ENCODE assay signal across 18 cellular contexts in the genomic region with DNA sequence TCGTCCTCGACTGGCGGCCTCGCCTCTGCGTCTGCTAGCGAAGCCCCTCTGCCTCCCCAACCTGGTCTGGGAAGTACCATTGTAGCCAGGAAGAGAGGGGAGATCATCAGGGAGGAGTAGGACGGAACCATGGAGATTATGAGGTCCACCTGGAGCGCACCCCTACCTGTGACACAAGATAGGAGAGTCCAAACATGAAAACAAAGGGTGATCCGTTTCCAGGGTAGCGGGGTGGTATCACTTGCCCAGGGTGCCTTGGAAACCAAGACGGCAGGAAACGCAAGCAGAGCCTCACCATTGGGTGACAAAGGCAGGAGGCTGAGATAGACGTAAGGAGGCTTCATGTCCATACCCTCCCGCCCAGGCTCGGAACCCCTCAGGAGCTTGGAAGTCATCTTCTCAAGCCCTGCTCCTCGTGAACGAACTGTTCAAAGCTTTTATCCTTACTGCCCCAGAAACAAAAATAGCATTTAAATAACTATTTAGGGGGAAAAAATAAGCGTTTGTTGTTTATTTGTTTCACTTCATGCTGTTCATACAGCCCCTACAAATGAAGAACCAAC. TPM values are rescaled to one million over a fixed set of nuclear protein-coding genes. Genes with fewer than 3 reads are reported as not detected.
"Had no signal": no experiment of that assay in that cellular context is flagged by ENCODE, and none has a peak within 500 bp of the region (broad histone marks: within the 10 kb centered on the region; RNA-seq: fewer than 3 reads in every experiment).

Gene TCP11X2 (minus strand): TSS at position 33 of the 563 bp plus-strand sequence.

RNA-seq across cellular contexts. Expression of gene TCP11X2, which starts in this region (rescaled TPM):
- total RNA-seq: activated B cell treated with CpG ODN at 0.5 μM for 24 hours; activated CD4-positive, alpha-beta memory T cell treated with anti-CD3 and anti-CD28 coated beads for 36 hours; activated CD4-positive, alpha-beta T cell treated with anti-CD3 and anti-CD28 coated beads, Interleukin-2, amount 10 ng/mL, durations not matched to agents 24 days and 14 days; activated CD8-positive, alpha-beta memory T cell treated with anti-CD3 and anti-CD28 coated beads for 36 hours; activated CD8-positive, alpha-beta T cell treated with anti-CD3 and anti-CD28 coated beads for 36 hours; activated naive CD4-positive, alpha-beta T cell treated with anti-CD3 and anti-CD28 coated beads for 36 hours; activated naive CD4-positive, alpha-beta T cell treated with anti-CD3 and anti-CD28 coated beads, Interleukin-2, amount 50 U/mL, for 72 hours; activated naive CD8-positive, alpha-beta T cell treated with anti-CD3 and anti-CD28 coated beads for 36 hours; activated T-cell treated with anti-CD3 and anti-CD28 coated beads, Interleukin-2, amount 50 U/mL, for 4 hours; activated T-cell treated with anti-CD3 and anti-CD28 coated beads, Interleukin-2, amount 50 U/mL, for 72 hours; activated T-helper 1 cell treated with anti-CD3 and anti-CD28 coated beads, Interleukin-12 subunit alpha, Interleukin-12 subunit beta, Interleukin-2, Interleukin-4 antibody, amounts not matched to agents 30 ng/mL and 10 ng/mL and 1 ng/mL, durations not matched to agents 14 hours and 24 hours and 36 hours; activated T-helper 17 cell treated with anti-CD3 and anti-CD28 coated beads, Interleukin-2, amount 50 U/mL, for 72 hours; adrenal gland; aorta; cardiac septum; T-cell; T-helper 1 cell treated with Interleukin-12 subunit alpha and Interleukin-12 subunit beta and Interleukin-4 antibody, amounts not matched to agents 30 ng/mL and 1 ng/mL, for 36 hours; T-helper 2 cell treated with Interferon-gamma antibody and Interleukin-4, amounts not matched to agents 100 ng/mL and 5 ng/mL, for 36 hours had no signal
- polyA plus RNA-seq: aorta had no signal
